In the genomic region with DNA sequence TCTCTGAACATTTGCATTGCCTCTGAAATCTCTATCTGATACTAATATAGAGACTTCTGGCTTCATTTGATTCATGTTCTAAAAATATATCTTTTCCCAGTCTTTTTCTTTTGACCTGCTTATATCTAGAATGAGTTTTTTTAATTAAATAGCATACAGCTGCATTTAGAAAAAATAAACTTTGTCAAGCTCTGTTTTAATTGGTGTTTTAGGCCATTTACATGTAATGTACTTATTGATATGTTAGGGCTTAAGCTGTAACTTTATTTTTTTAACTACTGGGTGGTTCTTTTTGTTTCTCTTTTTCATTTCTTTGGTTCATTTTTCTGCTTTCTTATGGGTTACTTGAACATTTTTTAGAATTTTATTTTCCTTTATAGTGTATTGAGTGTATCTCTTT, we compare ENCODE assay signal across 8 cellular contexts.
"Had no signal": no experiment of that assay in that cellular context is flagged by ENCODE, and none has a peak within 500 bp of the region (broad histone marks: within the 10 kb centered on the region; RNA-seq: fewer than 3 reads in every experiment).

No MANE protein-coding gene starts in this region.

- H3K4me3 ChIP-seq: GM23338 had no signal

- FAIRE-seq: H1, H54, HTR-8/SVneo had no signal

- DNase-seq: H9, HCEC 1CT, IMR-90, KBM-7 had no signal
